Comparison of ENCODE assay signal across 1 cellular context in the genomic region with DNA sequence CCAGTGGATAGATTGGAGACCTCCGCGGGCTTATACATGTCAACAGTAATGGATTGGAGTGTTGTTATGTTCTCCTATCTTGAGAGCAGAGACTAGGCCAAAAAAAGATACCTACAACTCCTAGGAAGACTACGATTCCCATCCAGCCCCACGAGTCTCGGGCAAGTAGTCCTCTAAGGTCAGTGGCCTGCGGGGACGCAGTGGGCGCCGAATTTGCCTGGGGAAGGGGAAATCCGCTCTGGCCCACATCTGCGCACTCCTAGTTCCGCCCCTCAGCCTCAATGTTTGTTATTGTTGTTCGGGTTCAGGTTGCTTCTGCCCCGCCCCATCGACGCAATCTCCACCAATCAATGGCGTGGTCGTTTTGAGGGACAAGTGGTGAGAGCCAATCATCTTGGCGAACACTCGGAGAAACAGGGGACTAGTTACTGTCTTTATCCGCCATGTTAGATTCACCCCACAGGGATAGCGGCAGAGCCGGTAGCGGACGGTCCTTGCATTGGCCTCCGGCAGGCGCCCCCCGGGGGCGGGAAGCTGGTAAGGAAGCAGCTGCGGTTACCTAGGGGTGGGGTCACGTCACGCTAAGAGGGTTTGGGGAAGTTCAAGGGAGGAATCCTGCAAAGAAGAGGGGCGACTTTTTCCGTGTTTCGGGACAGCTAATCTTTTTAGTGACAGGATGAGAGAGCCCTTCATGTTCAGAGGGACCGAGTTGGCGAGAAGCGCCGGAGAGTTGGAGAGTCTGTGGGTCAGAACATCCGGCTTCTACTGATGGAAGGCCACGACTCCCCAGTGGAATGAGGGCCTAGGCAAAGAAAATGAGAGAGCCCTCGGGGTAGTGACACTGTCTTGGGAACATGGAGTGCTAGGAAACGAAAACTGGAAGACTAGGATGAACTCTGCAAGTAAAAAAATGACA.
TF ChIP-seq lines count a peak whose summit lies in the region.

TSS of gene NBR1 (plus strand) at position 449 of the 916 bp plus-strand sequence. CDS start 4,586 bp downstream, outside the sequence.

TF ChIP-seq in HepG2, 621 proteins besides CTCF, POLR2A, EP300 and RAD21 (continued from another document and continues in another):
- TF ChIP-seq, protein P1, sequence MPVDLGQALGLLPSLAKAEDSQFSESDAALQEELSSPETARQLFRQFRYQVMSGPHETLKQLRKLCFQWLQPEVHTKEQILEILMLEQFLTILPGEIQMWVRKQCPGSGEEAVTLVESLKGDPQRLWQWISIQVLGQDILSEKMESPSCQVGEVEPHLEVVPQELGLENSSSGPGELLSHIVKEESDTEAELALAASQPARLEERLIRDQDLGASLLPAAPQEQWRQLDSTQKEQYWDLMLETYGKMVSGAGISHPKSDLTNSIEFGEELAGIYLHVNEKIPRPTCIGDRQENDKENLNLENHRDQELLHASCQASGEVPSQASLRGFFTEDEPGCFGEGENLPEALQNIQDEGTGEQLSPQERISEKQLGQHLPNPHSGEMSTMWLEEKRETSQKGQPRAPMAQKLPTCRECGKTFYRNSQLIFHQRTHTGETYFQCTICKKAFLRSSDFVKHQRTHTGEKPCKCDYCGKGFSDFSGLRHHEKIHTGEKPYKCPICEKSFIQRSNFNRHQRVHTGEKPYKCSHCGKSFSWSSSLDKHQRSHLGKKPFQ (CRISPR knock-in tag; IDR thresholded peaks at IDR 0.05; ENCODE audit: insufficient replicate concordance) = peak; percentile 27
- TF ChIP-seq ZNF761 (CRISPR knock-in tag; conservative IDR thresholded peaks at IDR 0.05) (no peak; the same call in 1 of the 2 replicates), MIXL1 (CRISPR knock-in tag; IDR thresholded peaks at IDR 0.05) (peak; percentile 73; the same call in 1 of the 2 replicates), JDP2 (CRISPR knock-in tag; IDR thresholded peaks at IDR 0.05; ENCODE audit: borderline replicate concordance) (no peak; the same call in 1 of the 2 replicates), MEF2D (CRISPR knock-in tag; IDR thresholded peaks at IDR 0.05) (no peak; the same call in 1 of the 2 replicates), ZNF253 (CRISPR knock-in tag; IDR thresholded peaks at IDR 0.05; ENCODE audit: borderline replicate concordance) (peak; percentile 50; the same call in 1 of the 2 replicates), KLF11 (CRISPR knock-in tag; IDR thresholded peaks at IDR 0.05) (peak; percentile 56; the same call in 1 of the 2 replicates), PLSCR1 (CRISPR knock-in tag; IDR thresholded peaks at IDR 0.05; ENCODE audit: borderline replicate concordance) (peak; percentile 69; the same call in 1 of the 2 replicates), ATF7-NPFF (CRISPR knock-in tag; IDR thresholded peaks at IDR 0.05; ENCODE audit: low read depth) (0 out of 2 replicates have a peak, but pooled peaks have one; percentile 70), MED1 (CRISPR knock-in tag; IDR thresholded peaks at IDR 0.05) (peak; percentile 60; the same call in 1 of the 2 replicates), ETV6 (CRISPR knock-in tag; conservative IDR thresholded peaks at IDR 0.05) (no peak), TBL1XR1 (IDR thresholded peaks at IDR 0.05; ENCODE audit: borderline replicate concordance, low read length, partially characterized antibody) (peak; percentile 71), ZSCAN22 (CRISPR knock-in tag; IDR thresholded peaks at IDR 0.05) (no peak), BORCS8-MEF2B (CRISPR knock-in tag; IDR thresholded peaks at IDR 0.05) (no peak), FOXA1 (IDR thresholded peaks at IDR 0.05) (no peak), FOXA1 (CRISPR knock-in tag; IDR thresholded peaks at IDR 0.05) (no peak), ZNF609 (CRISPR knock-in tag; IDR thresholded peaks at IDR 0.05; ENCODE audit: borderline replicate concordance) (no peak), THAP8 (CRISPR knock-in tag; IDR thresholded peaks at IDR 0.05; ENCODE audit: borderline replicate concordance) (no peak; the same call in 1 of the 2 replicates), SIN3A (IDR thresholded peaks at IDR 0.05; ENCODE audit: borderline replicate concordance, low read depth, low read length) (no peak), ZNF740 (CRISPR knock-in tag; IDR thresholded peaks at IDR 0.05) (no peak), SRSF4 (IDR thresholded peaks at IDR 0.05; ENCODE audit: low read depth, low read length, poor library complexity, severe bottlenecking) (no peak), ZNF616 (CRISPR knock-in tag; IDR thresholded peaks at IDR 0.05; ENCODE audit: low read depth) (peak; percentile 82; the same call in 1 of the 2 replicates), TEAD2 (CRISPR knock-in tag; IDR thresholded peaks at IDR 0.05) (no peak), NKX3-1 (CRISPR knock-in tag; IDR thresholded peaks at IDR 0.05) (peak; percentile 21; the same call in 1 of the 2 replicates), PATZ1 (CRISPR knock-in tag; IDR thresholded peaks at IDR 0.05) (peak; percentile 97), PRDM4 (CRISPR knock-in tag; IDR thresholded peaks at IDR 0.05; ENCODE audit: borderline replicate concordance) (no peak), ZSCAN21 (CRISPR knock-in tag; IDR thresholded peaks at IDR 0.05; ENCODE audit: borderline replicate concordance) (peak; percentile 77; the same call in 1 of the 2 replicates), JARID2 (CRISPR knock-in tag; IDR thresholded peaks at IDR 0.05; ENCODE audit: insufficient replicate concordance) (no peak), SATB2 (CRISPR knock-in tag; IDR thresholded peaks at IDR 0.05) (peak; percentile 15; the same call in 1 of the 2 replicates), ZEB1 (IDR thresholded peaks at IDR 0.05; ENCODE audit: insufficient replicate concordance, low read depth) (peak; percentile 60), ZNF333 (CRISPR knock-in tag; IDR thresholded peaks at IDR 0.05; ENCODE audit: borderline replicate concordance) (peak; percentile 24; the same call in 1 of the 2 replicates), ZNF614 (CRISPR knock-in tag; IDR thresholded peaks at IDR 0.05; ENCODE audit: borderline replicate concordance) (0 out of 2 replicates have a peak, but pooled peaks have one; percentile 51), ZNF33B (CRISPR knock-in tag; IDR thresholded peaks at IDR 0.05) (0 out of 2 replicates have a peak, but pooled peaks have one; percentile 29), THAP11 (CRISPR knock-in tag; IDR thresholded peaks at IDR 0.05) (peak; percentile 72), ATRX (CRISPR knock-in tag; IDR thresholded peaks at IDR 0.05; ENCODE audit: borderline replicate concordance) (no peak), NCOA1 (CRISPR knock-in tag; IDR thresholded peaks at IDR 0.05) (peak; percentile 74; the same call in 1 of the 2 replicates), AGO2 (optimal IDR thresholded peaks at IDR 0.05; ENCODE audit: low read depth, low read length) (peak; percentile 36)
- TF ChIP-seq, protein P2, sequence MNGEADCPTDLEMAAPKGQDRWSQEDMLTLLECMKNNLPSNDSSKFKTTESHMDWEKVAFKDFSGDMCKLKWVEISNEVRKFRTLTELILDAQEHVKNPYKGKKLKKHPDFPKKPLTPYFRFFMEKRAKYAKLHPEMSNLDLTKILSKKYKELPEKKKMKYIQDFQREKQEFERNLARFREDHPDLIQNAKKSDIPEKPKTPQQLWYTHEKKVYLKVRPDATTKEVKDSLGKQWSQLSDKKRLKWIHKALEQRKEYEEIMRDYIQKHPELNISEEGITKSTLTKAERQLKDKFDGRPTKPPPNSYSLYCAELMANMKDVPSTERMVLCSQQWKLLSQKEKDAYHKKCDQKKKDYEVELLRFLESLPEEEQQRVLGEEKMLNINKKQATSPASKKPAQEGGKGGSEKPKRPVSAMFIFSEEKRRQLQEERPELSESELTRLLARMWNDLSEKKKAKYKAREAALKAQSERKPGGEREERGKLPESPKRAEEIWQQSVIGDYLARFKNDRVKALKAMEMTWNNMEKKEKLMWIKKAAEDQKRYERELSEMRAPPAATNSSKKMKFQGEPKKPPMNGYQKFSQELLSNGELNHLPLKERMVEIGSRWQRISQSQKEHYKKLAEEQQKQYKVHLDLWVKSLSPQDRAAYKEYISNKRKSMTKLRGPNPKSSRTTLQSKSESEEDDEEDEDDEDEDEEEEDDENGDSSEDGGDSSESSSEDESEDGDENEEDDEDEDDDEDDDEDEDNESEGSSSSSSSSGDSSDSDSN (CRISPR knock-in tag; IDR thresholded peaks at IDR 0.05) = no peak
- TF ChIP-seq, protein P3, sequence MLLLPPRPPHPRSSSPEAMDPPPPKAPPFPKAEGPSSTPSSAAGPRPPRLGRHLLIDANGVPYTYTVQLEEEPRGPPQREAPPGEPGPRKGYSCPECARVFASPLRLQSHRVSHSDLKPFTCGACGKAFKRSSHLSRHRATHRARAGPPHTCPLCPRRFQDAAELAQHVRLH (CRISPR knock-in tag; IDR thresholded peaks at IDR 0.05; ENCODE audit: borderline replicate concordance, low read depth) = no peak
